Comparison of ENCODE assay signal across 1 cellular context in genomic region chr20:35721219-35721618, GRCh38.
TF ChIP-seq lines count a peak whose summit lies in the region.

No MANE protein-coding gene starts in this region.

TF ChIP-seq in WTC11, 78 proteins besides CTCF, POLR2A, EP300 and RAD21:
- TF ChIP-seq TP53 (CRISPR knock-in tag; IDR thresholded peaks at IDR 0.05) (no peak), ETV6 (CRISPR knock-in tag; IDR thresholded peaks at IDR 0.05) (no peak), ZNF121 (CRISPR knock-in tag; IDR thresholded peaks at IDR 0.05) (no peak), ZBTB21 (CRISPR knock-in tag; IDR thresholded peaks at IDR 0.05; ENCODE audit: borderline replicate concordance) (no peak)
- TF ChIP-seq, protein P1, sequence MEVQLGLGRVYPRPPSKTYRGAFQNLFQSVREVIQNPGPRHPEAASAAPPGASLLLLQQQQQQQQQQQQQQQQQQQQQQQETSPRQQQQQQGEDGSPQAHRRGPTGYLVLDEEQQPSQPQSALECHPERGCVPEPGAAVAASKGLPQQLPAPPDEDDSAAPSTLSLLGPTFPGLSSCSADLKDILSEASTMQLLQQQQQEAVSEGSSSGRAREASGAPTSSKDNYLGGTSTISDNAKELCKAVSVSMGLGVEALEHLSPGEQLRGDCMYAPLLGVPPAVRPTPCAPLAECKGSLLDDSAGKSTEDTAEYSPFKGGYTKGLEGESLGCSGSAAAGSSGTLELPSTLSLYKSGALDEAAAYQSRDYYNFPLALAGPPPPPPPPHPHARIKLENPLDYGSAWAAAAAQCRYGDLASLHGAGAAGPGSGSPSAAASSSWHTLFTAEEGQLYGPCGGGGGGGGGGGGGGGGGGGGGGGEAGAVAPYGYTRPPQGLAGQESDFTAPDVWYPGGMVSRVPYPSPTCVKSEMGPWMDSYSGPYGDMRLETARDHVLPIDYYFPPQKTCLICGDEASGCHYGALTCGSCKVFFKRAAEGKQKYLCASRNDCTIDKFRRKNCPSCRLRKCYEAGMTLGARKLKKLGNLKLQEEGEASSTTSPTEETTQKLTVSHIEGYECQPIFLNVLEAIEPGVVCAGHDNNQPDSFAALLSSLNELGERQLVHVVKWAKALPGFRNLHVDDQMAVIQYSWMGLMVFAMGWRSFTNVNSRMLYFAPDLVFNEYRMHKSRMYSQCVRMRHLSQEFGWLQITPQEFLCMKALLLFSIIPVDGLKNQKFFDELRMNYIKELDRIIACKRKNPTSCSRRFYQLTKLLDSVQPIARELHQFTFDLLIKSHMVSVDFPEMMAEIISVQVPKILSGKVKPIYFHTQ (CRISPR knock-in tag; IDR thresholded peaks at IDR 0.05): peak; percentile 79; the same call in 1 of the 2 replicates
